2 cellular contexts compared by ENCODE assay signal in genomic region chr10:132926070-132926469, GRCh38.
TF ChIP-seq lines count a peak whose summit lies in the region.

No MANE protein-coding gene starts in this region.

TF ChIP-seq in SK-N-SH, 30 proteins besides CTCF, POLR2A, EP300 and RAD21:
- TF ChIP-seq MAX (IDR thresholded peaks at IDR 0.05; ENCODE audit: low read depth) (no peak), RCOR1 (IDR thresholded peaks at IDR 0.05; ENCODE audit: low read length) (no peak), TEAD4 (IDR thresholded peaks at IDR 0.05; ENCODE audit: borderline replicate concordance, insufficient read depth) (no peak), NFIC (IDR thresholded peaks at IDR 0.05; ENCODE audit: borderline replicate concordance) (no peak), REST (IDR thresholded peaks at IDR 0.05; ENCODE audit: low read depth, low read length) (no peak), MEF2A (IDR thresholded peaks at IDR 0.05; ENCODE audit: borderline replicate concordance, low read depth) (no peak), MXI1 (IDR thresholded peaks at IDR 0.05; ENCODE audit: low read depth, low read length) (no peak), RXRA (IDR thresholded peaks at IDR 0.05; ENCODE audit: borderline replicate concordance, low read depth) (no peak), YY1 (IDR thresholded peaks at IDR 0.05; ENCODE audit: low read depth) (no peak), ZBTB33 (IDR thresholded peaks at IDR 0.05; ENCODE audit: borderline replicate concordance, low read depth) (no peak), ELF1 (IDR thresholded peaks at IDR 0.05) (no peak), TCF12 (IDR thresholded peaks at IDR 0.05) (no peak), USF1 (IDR thresholded peaks at IDR 0.05; ENCODE audit: borderline replicate concordance, low read depth) (no peak), USF2 (IDR thresholded peaks at IDR 0.05; ENCODE audit: borderline replicate concordance, low read depth, low read length) (no peak), TAF1 (IDR thresholded peaks at IDR 0.05; ENCODE audit: borderline replicate concordance, low read depth, low read length) (no peak)

TF ChIP-seq in SK-N-SH treated with all-trans-retinoic acid at 6 μM for 48 hours, 23 proteins besides CTCF, POLR2A, EP300 and RAD21 (continued from another document):
- TF ChIP-seq ARNTL (CRISPR knock-in tag; IDR thresholded peaks at IDR 0.05; ENCODE audit: borderline replicate concordance, low read depth) = no peak
- no peak for TF ChIP-seq CSRNP3 (CRISPR knock-in tag; IDR thresholded peaks at IDR 0.05)
- TF ChIP-seq BACH2 (CRISPR knock-in tag; IDR thresholded peaks at IDR 0.05; ENCODE audit: borderline replicate concordance) = no peak
- no peak for TF ChIP-seq ZC3H10 (CRISPR knock-in tag; IDR thresholded peaks at IDR 0.05)
- no peak for TF ChIP-seq CSDC2 (CRISPR knock-in tag; IDR thresholded peaks at IDR 0.05)
- no peak for TF ChIP-seq OSR1 (CRISPR knock-in tag; IDR thresholded peaks at IDR 0.05)
- no peak for TF ChIP-seq POU6F1 (CRISPR knock-in tag; IDR thresholded peaks at IDR 0.05; ENCODE audit: borderline replicate concordance, low read depth)
- no peak for TF ChIP-seq ZFP3 (CRISPR knock-in tag; IDR thresholded peaks at IDR 0.05)
- TF ChIP-seq ZFP30 (CRISPR knock-in tag; IDR thresholded peaks at IDR 0.05) = no peak
- TF ChIP-seq ZNF565 (CRISPR knock-in tag; conservative IDR thresholded peaks at IDR 0.05; ENCODE audit: low read depth) = no peak
- no peak for TF ChIP-seq ISL1 (CRISPR knock-in tag; IDR thresholded peaks at IDR 0.05)
- no peak for TF ChIP-seq PATZ1 (CRISPR knock-in tag; IDR thresholded peaks at IDR 0.05; ENCODE audit: borderline replicate concordance)
- no peak for TF ChIP-seq RARB (CRISPR knock-in tag; IDR thresholded peaks at IDR 0.05)
